Comparison of ENCODE assay signal across 8 cellular contexts in genomic region chr2:136539355-136539754, GRCh38.
"Had no signal": no experiment of that assay in that cellular context is flagged by ENCODE, and none has a peak within 500 bp of the region (broad histone marks: within the 10 kb centered on the region; RNA-seq: fewer than 3 reads in every experiment).

No MANE protein-coding gene starts in this region.

- DNase-seq: GDM1, GF-D8 had no signal

- FAIRE-seq: G401.6, GM12878, GM12891, GM12892, GM18507, GM19239 had no signal

- ATAC-seq: GM12878 had no signal

- H3K4me3 ChIP-seq: GM12878 had no signal
